Comparison of ENCODE assay signal across 30 cellular contexts in the genomic region with DNA sequence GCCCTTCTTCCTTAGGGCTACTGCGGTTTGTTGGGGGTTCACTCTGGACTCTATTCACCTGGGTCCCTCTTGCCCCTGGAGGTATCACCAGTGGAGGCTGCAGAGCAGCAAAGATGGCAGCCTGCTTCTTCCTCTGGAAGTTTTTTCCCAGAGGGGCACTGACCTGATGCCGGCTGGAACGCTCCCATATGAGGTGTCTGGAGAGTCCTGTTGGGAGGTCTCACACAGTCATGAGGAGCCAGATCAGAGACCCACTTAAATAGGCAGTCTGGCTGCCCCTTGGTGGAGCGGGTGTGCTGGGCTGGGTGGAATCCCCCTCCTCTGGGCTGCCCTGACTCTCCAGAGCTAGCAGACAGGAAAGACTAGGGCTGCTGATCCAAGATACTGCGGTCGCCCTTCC.
"Had no signal": no experiment of that assay in that cellular context is flagged by ENCODE, and none has a peak within 500 bp of the region (broad histone marks: within the 10 kb centered on the region; RNA-seq: fewer than 3 reads in every experiment).

No MANE protein-coding gene starts in this region.

- DNase-seq: activated B cell treated with CpG ODN at 0.5 μM for 24 hours; activated CD4-positive, alpha-beta memory T cell treated with anti-CD3 and anti-CD28 coated beads for 36 hours; activated CD4-positive, alpha-beta T cell treated with anti-CD3 and anti-CD28 coated beads for 4 hours; activated CD4-positive, alpha-beta T cell treated with anti-CD3 and anti-CD28 coated beads, Interleukin-2, amount 50 U/mL, for 1 hour; activated CD4-positive, CD25-positive, alpha-beta regulatory T cell treated with anti-CD3 and anti-CD28 coated beads, Interleukin-2, amount 50 U/mL, for 72 hours; activated CD8-positive, alpha-beta memory T cell treated with anti-CD3 and anti-CD28 coated beads for 24 hours; activated CD8-positive, alpha-beta memory T cell treated with anti-CD3 and anti-CD28 coated beads, Interleukin-2, amount 10 ng/mL, durations not matched to agents 7 days and 5 days; activated CD8-positive, alpha-beta memory T cell treated with anti-CD3 and anti-CD28 coated beads, Interleukin-2, amount 50 U/mL, for 48 hours; activated effector memory CD4-positive, alpha-beta T cell treated with Interleukin-2 at 50 U/mL for 16 hours; activated naive CD4-positive, alpha-beta T cell treated with anti-CD3 and anti-CD28 coated beads, Interleukin-2, amount 50 U/mL, for 16 hours; activated naive CD8-positive, alpha-beta T cell treated with anti-CD3 and anti-CD28 coated beads for 36 hours; activated T-cell treated with anti-CD3 and anti-CD28 coated beads, Interleukin-2, amount 50 U/mL, for 48 hours; amniotic stem cell; aorta; brain microvascular endothelial cell; NCI-H1105; NCI-H187 treated with DMSO at 0.1 percent for 48 hours; NCI-H2171 treated with DMSO at 0.1 percent for 48 hours; NCI-H2227 treated with DMSO at 0.1 percent for 48 hours; NCI-H446; NCI-H510A treated with DMSO at 0.1 percent for 48 hours; NCI-H526 treated with DMSO at 0.1 percent for 48 hours; NCI-H82; PC-3; Peyer's patch; RPMI8226; SJCRH30; T1000 had no signal

- H3K4me3 ChIP-seq: K562, Peyer's patch, SJCRH30 had no signal

- H3K27ac ChIP-seq: brain microvascular endothelial cell, Peyer's patch, SJCRH30 had no signal

- H3K36me3 ChIP-seq: brain microvascular endothelial cell, Peyer's patch, SJCRH30 had no signal

- H3K4me3 Mint-ChIP-seq: activated B cell treated with CpG ODN at 0.5 μM for 24 hours; activated CD4-positive, alpha-beta memory T cell treated with anti-CD3 and anti-CD28 coated beads for 36 hours; activated CD8-positive, alpha-beta memory T cell treated with anti-CD3 and anti-CD28 coated beads, Interleukin-2, amount 10 ng/mL, durations not matched to agents 7 days and 5 days; activated naive CD8-positive, alpha-beta T cell treated with anti-CD3 and anti-CD28 coated beads for 36 hours; central memory CD8-positive, alpha-beta T cell had no signal

- H3K4me1 Mint-ChIP-seq: activated B cell treated with CpG ODN at 0.5 μM for 24 hours; activated CD8-positive, alpha-beta memory T cell treated with anti-CD3 and anti-CD28 coated beads, Interleukin-2, amount 10 ng/mL, durations not matched to agents 7 days and 5 days; activated naive CD8-positive, alpha-beta T cell treated with anti-CD3 and anti-CD28 coated beads for 36 hours; central memory CD8-positive, alpha-beta T cell had no signal

- H3K27me3 Mint-ChIP-seq: activated B cell treated with CpG ODN at 0.5 μM for 24 hours; activated CD4-positive, alpha-beta memory T cell treated with anti-CD3 and anti-CD28 coated beads for 36 hours; activated CD8-positive, alpha-beta memory T cell treated with anti-CD3 and anti-CD28 coated beads, Interleukin-2, amount 10 ng/mL, durations not matched to agents 7 days and 5 days; activated naive CD8-positive, alpha-beta T cell treated with anti-CD3 and anti-CD28 coated beads for 36 hours; central memory CD8-positive, alpha-beta T cell had no signal

- H3K9me3 ChIP-seq: Peyer's patch, SJCRH30 had no signal

- H3K27me3 ChIP-seq: brain microvascular endothelial cell, Peyer's patch, SJCRH30 had no signal

- H3K27ac Mint-ChIP-seq: activated B cell treated with CpG ODN at 0.5 μM for 24 hours; activated CD4-positive, alpha-beta memory T cell treated with anti-CD3 and anti-CD28 coated beads for 36 hours; activated CD8-positive, alpha-beta memory T cell treated with anti-CD3 and anti-CD28 coated beads, Interleukin-2, amount 10 ng/mL, durations not matched to agents 7 days and 5 days; activated naive CD8-positive, alpha-beta T cell treated with anti-CD3 and anti-CD28 coated beads for 36 hours had no signal

- ATAC-seq: activated CD8-positive, alpha-beta memory T cell treated with anti-CD3 and anti-CD28 coated beads, Interleukin-2, amount 10 ng/mL, durations not matched to agents 7 days and 5 days; K562; PC-3 had no signal

- H3K4me1 ChIP-seq: Peyer's patch, SJCRH30 had no signal

- H3K36me3 Mint-ChIP-seq: activated CD4-positive, alpha-beta memory T cell treated with anti-CD3 and anti-CD28 coated beads for 36 hours; activated CD8-positive, alpha-beta memory T cell treated with anti-CD3 and anti-CD28 coated beads, Interleukin-2, amount 10 ng/mL, durations not matched to agents 7 days and 5 days; activated naive CD8-positive, alpha-beta T cell treated with anti-CD3 and anti-CD28 coated beads for 36 hours had no signal
